24 cellular contexts compared by ENCODE assay signal in the genomic region with DNA sequence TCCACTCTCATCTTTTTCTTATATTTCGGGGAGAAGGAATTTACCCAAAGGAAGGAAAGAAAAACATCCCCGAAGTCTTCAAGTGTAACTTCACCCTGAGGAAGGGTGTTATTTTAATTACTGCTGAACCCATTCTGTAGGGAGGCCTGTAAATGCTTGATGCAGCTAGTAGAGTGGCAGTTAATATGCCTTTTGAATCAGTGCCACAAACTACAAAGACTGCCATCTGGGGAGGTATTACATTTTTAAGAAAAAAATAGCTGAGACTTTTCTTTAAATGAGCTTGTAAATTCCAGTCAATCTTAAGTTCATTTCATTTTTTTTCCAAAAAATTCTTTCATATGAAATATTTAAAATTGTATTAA.
DNase-seq lines count a peak whose midpoint lies in the region; ATAC-seq and TF ChIP-seq lines count a peak whose summit lies in the region.
"Had no signal": no experiment of that assay in that cellular context is flagged by ENCODE, and none has a peak within 500 bp of the region (broad histone marks: within the 10 kb centered on the region; RNA-seq: fewer than 3 reads in every experiment).

No MANE protein-coding gene starts in this region.

- H3K23ac ChIP-seq in neuronal stem cell (ENCODE audit: low read depth, low read length, poor library complexity) = no peak overlapping the region

- whole genome bisulfite sequencing in neuronal stem cell (ENCODE audit: extremely low coverage in 2 of 2, insufficient read length in 2 of 2, insufficient replicate concordance in 1 of 2), 2 donors = no CpG with 5 or more reads among the region's 2 CpGs

- H3K9me3 ChIP-seq in neuronal stem cell (replicated peaks in 1 of 2; ENCODE audit: control insufficient read depth in 2 of 2, insufficient read depth in 1 of 2, low read depth in 1 of 2, low read length in 2 of 2) (no peaks in the 10 kb centered on the region), BE2C (no peaks in the 10 kb centered on the region)
- H3K9me3 ChIP-seq: MG63, psoas muscle, tibial nerve had no signal

- no peaks in the 10 kb centered on the region; the same call in 1 of the 2 replicates for H3K9me3 Mint-ChIP-seq in HFFc6
- peaks cover 3% of the 10 kb centered on the region for H3K9me3 Mint-ChIP-seq in chondrocyte (ENCODE audit: low read depth)
- H3K9me3 Mint-ChIP-seq in MCF 10A (ENCODE audit: unreplicated experiment) = no peaks in the 10 kb centered on the region
- H3K9me3 Mint-ChIP-seq: natural killer cell had no signal

- H3K4ac ChIP-seq in neuronal stem cell (ENCODE audit: low read length) = no peak overlapping the region

- peak overlapping the region; percentile 60; the same call in 1 of the 2 replicates for H3K27ac Mint-ChIP-seq in HFFc6
- peak overlapping the region; percentile 75 for H3K27ac Mint-ChIP-seq in chondrocyte (ENCODE audit: unreplicated experiment)
- H3K27ac Mint-ChIP-seq in MCF 10A (ENCODE audit: low read depth, unreplicated experiment) = no peak overlapping the region
- H3K27ac Mint-ChIP-seq: activated naive CD8-positive, alpha-beta T cell treated with anti-CD3 and anti-CD28 coated beads for 36 hours; memory B cell; natural killer cell; stimulated activated naive CD8-positive, alpha-beta T cell treated with anti-CD3 and anti-CD28 coated beads, Interleukin-15, Interleukin-2, amounts not matched to agents 100 ng/mL and 50 ng/mL, for 24 hours had no signal

- H3K4me3 Mint-ChIP-seq in HFFc6 = peak overlapping the region; percentile 68
- H3K4me3 Mint-ChIP-seq in chondrocyte (ENCODE audit: unreplicated experiment) = peak overlapping the region; percentile 47
- no peak overlapping the region for H3K4me3 Mint-ChIP-seq in MCF 10A (ENCODE audit: unreplicated experiment)
- H3K4me3 Mint-ChIP-seq: activated naive CD8-positive, alpha-beta T cell treated with anti-CD3 and anti-CD28 coated beads for 36 hours; memory B cell; natural killer cell; stimulated activated naive CD8-positive, alpha-beta T cell treated with anti-CD3 and anti-CD28 coated beads, Interleukin-15, Interleukin-2, amounts not matched to agents 100 ng/mL and 50 ng/mL, for 24 hours had no signal

- no peak overlapping the region for H2BK120ac ChIP-seq in neuronal stem cell (ENCODE audit: low read depth, low read length)

- H3K4me1 ChIP-seq in neuronal stem cell (ENCODE audit: control insufficient read depth in 2 of 2, insufficient read depth in 1 of 2, low read depth in 1 of 2, low read length in 2 of 2) (peaks cover 0 to 3% of the 10 kb centered on the region in 2 donors), BE2C (no peaks in the 10 kb centered on the region)
- H3K4me1 ChIP-seq: psoas muscle had no signal

- POLR2A ChIA-PET in MCF 10A (lab: Yijun Ruan, JAX) = no interaction called here

- H3K4me3 ChIP-seq in neuronal stem cell (ENCODE audit: low read length in 2 of 2) = no peak overlapping the region
- H3K4me3 ChIP-seq in BE2C (ENCODE audit: low read depth, low read length) = no peak overlapping the region
- H3K4me3 ChIP-seq: GM23248, MG63, psoas muscle, skin epidermis, tibial nerve had no signal

- H3K18ac ChIP-seq in neuronal stem cell (ENCODE audit: low read length) = no peak overlapping the region

- ATAC-seq in GM21723 (IDR thresholded peaks at IDR 0.05; ENCODE audit: unreplicated experiment) (no peak), HG03457 (IDR thresholded peaks at IDR 0.05; ENCODE audit: unreplicated experiment) (no peak)
- ATAC-seq: natural killer cell, psoas muscle had no signal

- H3K4me1 Mint-ChIP-seq in HFFc6 (ENCODE audit: low read depth) = peaks cover 34% of the 10 kb centered on the region
- H3K4me1 Mint-ChIP-seq in chondrocyte (ENCODE audit: low read depth) = peaks cover 25% of the 10 kb centered on the region
- H3K4me1 Mint-ChIP-seq in MCF 10A (ENCODE audit: insufficient read depth, unreplicated experiment) = no peaks in the 10 kb centered on the region
- H3K4me1 Mint-ChIP-seq: activated naive CD8-positive, alpha-beta T cell treated with anti-CD3 and anti-CD28 coated beads for 36 hours had no signal

- CTCF ChIA-PET in MCF 10A (lab: Yijun Ruan, JAX) = no interaction called here

- intact Hi-C loops in MCF 10A (cut with micrococcal nuclease) = no loop called here

- H3K27me3 ChIP-seq in neuronal stem cell (ENCODE audit: control insufficient read depth in 3 of 3, insufficient read depth in 3 of 3, low read depth in 1 of 3, low read length in 3 of 3) (no peaks in the 10 kb centered on the region), BE2C (no peaks in the 10 kb centered on the region; the same call in 1 of the 2 replicates)
- H3K27me3 ChIP-seq: MG63, tibial nerve had no signal

- H2BK5ac ChIP-seq in neuronal stem cell (ENCODE audit: low read length) = no peak overlapping the region

- H2BK15ac ChIP-seq in neuronal stem cell (ENCODE audit: low read length) = no peak overlapping the region

- peak overlapping the region; percentile 81 for H2AFZ ChIP-seq in neuronal stem cell (ENCODE audit: low read length)
- H2AFZ ChIP-seq: GM23248 had no signal

- DNase-seq in HFFc6 (no peak), NCI-H524 treated with DMSO at 0.1 percent for 48 hours (lab: John Stamatoyannopoulos, UW) (peak; percentile 41), chondrocyte (ENCODE audit: low spot score) (no peak), neuronal stem cell (ENCODE audit: low spot score) (no peak), BE2C (no peak), MCF 10A (ENCODE audit: unreplicated experiment) (no peak)
- DNase-seq: activated CD4-positive, CD25-positive, alpha-beta regulatory T cell; activated naive CD8-positive, alpha-beta T cell treated with anti-CD3 and anti-CD28 coated beads for 36 hours; activated T-cell treated with anti-CD3 and anti-CD28 coated beads, Interleukin-2, amount 50 U/mL, for 48 hours; foreskin melanocyte; GM23248; kidney glomerular epithelial cell; MG63; natural killer cell; NCI-H187; NCI-H510A treated with DMSO at 0.1 percent for 48 hours; psoas muscle; stimulated activated CD4-positive, alpha-beta T cell treated with anti-CD3 and anti-CD28 coated beads, Interleukin-2, amount 100 ng/mL, for 48 hours had no signal

- H3K36me3 ChIP-seq in neuronal stem cell (replicated peaks in 1 of 2; ENCODE audit: control insufficient read depth in 2 of 2, insufficient read depth in 2 of 2, low read length in 2 of 2) (no peaks in the 10 kb centered on the region), BE2C (no peaks in the 10 kb centered on the region)
- H3K36me3 ChIP-seq: MG63, tibial nerve had no signal

- no peak for TF ChIP-seq CTCF in HFFc6 (IDR thresholded peaks at IDR 0.05)
- TF ChIP-seq CTCF in chondrocyte (IDR thresholded peaks at IDR 0.05) = peak; percentile 33
- TF ChIP-seq CTCF in BE2C (IDR thresholded peaks at IDR 0.05; ENCODE audit: low read depth, low read length) = no peak
- TF ChIP-seq CTCF in MCF 10A (IDR thresholded peaks at IDR 0.05; ENCODE audit: unreplicated experiment) = no peak

- H4K8ac ChIP-seq in neuronal stem cell (ENCODE audit: low read depth, low read length) = no peak overlapping the region

- H3K14ac ChIP-seq in neuronal stem cell (ENCODE audit: low read length) = no peak overlapping the region

- H3K27me3 Mint-ChIP-seq in HFFc6 (ENCODE audit: insufficient read depth) (no peaks in the 10 kb centered on the region), chondrocyte (ENCODE audit: low read depth) (no peaks in the 10 kb centered on the region), MCF 10A (ENCODE audit: insufficient read depth, unreplicated experiment) (no peaks in the 10 kb centered on the region)
- H3K27me3 Mint-ChIP-seq: activated naive CD8-positive, alpha-beta T cell treated with anti-CD3 and anti-CD28 coated beads for 36 hours; memory B cell; stimulated activated naive CD8-positive, alpha-beta T cell treated with anti-CD3 and anti-CD28 coated beads, Interleukin-15, Interleukin-2, amounts not matched to agents 100 ng/mL and 50 ng/mL, for 24 hours had no signal

- H3K36me3 Mint-ChIP-seq in HFFc6 (ENCODE audit: low read depth) (no peaks in the 10 kb centered on the region), chondrocyte (ENCODE audit: low read depth) (no peaks in the 10 kb centered on the region), MCF 10A (ENCODE audit: insufficient read depth, unreplicated experiment) (no peaks in the 10 kb centered on the region)
- H3K36me3 Mint-ChIP-seq: activated naive CD8-positive, alpha-beta T cell treated with anti-CD3 and anti-CD28 coated beads for 36 hours; memory B cell; natural killer cell had no signal

- no peak overlapping the region for H4K91ac ChIP-seq in neuronal stem cell (ENCODE audit: low read depth, low read length, poor library complexity)

- H3K79me1 ChIP-seq in neuronal stem cell (ENCODE audit: low read depth, low read length) = no peaks in the 10 kb centered on the region

- no peak overlapping the region for H3K4me2 ChIP-seq in neuronal stem cell (ENCODE audit: insufficient read depth, low read length, poor library complexity, severe bottlenecking)

- H2BK12ac ChIP-seq in neuronal stem cell (ENCODE audit: low read length) = no peak overlapping the region

- no TSS peak for BruUV-seq in MCF 10A (replicated peaks; lab: Mats Ljungman, UMichigan)

- no peak overlapping the region for H3K27ac ChIP-seq in neuronal stem cell (replicated peaks; ENCODE audit: low read length)
- H3K27ac ChIP-seq: GM23248, psoas muscle, skin epidermis, tibial nerve had no signal

- H3K9ac ChIP-seq in neuronal stem cell (ENCODE audit: low read depth, low read length, poor library complexity) = no peak overlapping the region
- H3K9ac ChIP-seq: GM23248 had no signal

- H2AK5ac ChIP-seq in neuronal stem cell (ENCODE audit: low read depth, low read length) = no peak overlapping the region
